ENCODE assay signal across 29 cellular contexts in the genomic region with DNA sequence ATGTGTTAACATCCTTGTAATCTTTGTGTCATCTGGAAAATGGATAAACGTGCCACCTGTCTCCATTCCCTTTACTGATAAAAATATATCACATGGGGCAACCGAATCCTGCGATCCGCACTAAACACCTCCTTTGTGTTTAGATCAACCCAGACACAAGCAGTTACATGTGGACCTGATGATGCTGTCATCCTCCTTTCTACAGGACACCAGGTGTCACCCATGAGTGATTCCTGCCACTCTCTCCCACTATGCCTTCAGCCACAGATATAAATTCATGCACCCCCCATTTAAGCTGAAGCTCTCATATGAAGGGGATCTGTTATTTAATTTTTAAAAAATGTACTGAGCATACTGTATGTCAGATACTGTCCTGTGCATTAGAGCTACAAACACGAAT.
"Had no signal": no experiment of that assay in that cellular context is flagged by ENCODE, and none has a peak within 500 bp of the region (broad histone marks: within the 10 kb centered on the region; RNA-seq: fewer than 3 reads in every experiment).

No MANE protein-coding gene starts in this region.

- H3K4me1 Mint-ChIP-seq: activated B cell treated with CpG ODN at 0.5 μM for 24 hours; activated CD4-positive, alpha-beta T cell treated with anti-CD3 and anti-CD28 coated beads, Interleukin-2, amount 10 ng/mL, durations not matched to agents 24 days and 14 days; brain; central memory CD8-positive, alpha-beta T cell had no signal

- H3K27me3 ChIP-seq: SJSA1 had no signal

- H3K36me3 ChIP-seq: SJSA1 had no signal

- H3K27ac Mint-ChIP-seq: activated B cell treated with CpG ODN at 0.5 μM for 24 hours; activated CD4-positive, alpha-beta T cell treated with anti-CD3 and anti-CD28 coated beads, Interleukin-2, amount 10 ng/mL, durations not matched to agents 24 days and 14 days; activated CD8-positive, alpha-beta memory T cell treated with anti-CD3 and anti-CD28 coated beads, Interleukin-2, amount 10 ng/mL, durations not matched to agents 7 days and 5 days; activated naive CD4-positive, alpha-beta T cell treated with anti-CD3 and anti-CD28 coated beads for 36 hours; activated naive CD8-positive, alpha-beta T cell; activated T-cell treated with anti-CD3 and anti-CD28 coated beads, Interleukin-2, amount 50 U/mL, for 24 hours; activated T-helper 1 cell treated with anti-CD3 and anti-CD28 coated beads, Interleukin-12 subunit alpha, Interleukin-12 subunit beta, Interleukin-2, Interleukin-4 antibody, amounts not matched to agents 30 ng/mL and 10 ng/mL and 1 ng/mL, durations not matched to agents 14 hours and 24 hours and 36 hours had no signal

- H3K9me3 ChIP-seq: SJSA1 had no signal

- H3K27ac ChIP-seq: SJSA1 had no signal

- ATAC-seq: activated CD8-positive, alpha-beta memory T cell treated with anti-CD3 and anti-CD28 coated beads, Interleukin-2, amount 10 ng/mL, durations not matched to agents 7 days and 5 days; SK-N-SH treated with all-trans-retinoic acid at 6 μM for 48 hours had no signal

- H3K4me3 Mint-ChIP-seq: activated B cell treated with CpG ODN at 0.5 μM for 24 hours; activated CD4-positive, alpha-beta T cell treated with anti-CD3 and anti-CD28 coated beads, Interleukin-2, amount 10 ng/mL, durations not matched to agents 24 days and 14 days; activated CD8-positive, alpha-beta memory T cell treated with anti-CD3 and anti-CD28 coated beads, Interleukin-2, amount 10 ng/mL, durations not matched to agents 7 days and 5 days; activated naive CD4-positive, alpha-beta T cell treated with anti-CD3 and anti-CD28 coated beads for 36 hours; activated naive CD8-positive, alpha-beta T cell; activated T-cell treated with anti-CD3 and anti-CD28 coated beads, Interleukin-2, amount 50 U/mL, for 24 hours; activated T-helper 1 cell treated with anti-CD3 and anti-CD28 coated beads, Interleukin-12 subunit alpha, Interleukin-12 subunit beta, Interleukin-2, Interleukin-4 antibody, amounts not matched to agents 30 ng/mL and 10 ng/mL and 1 ng/mL, durations not matched to agents 14 hours and 24 hours and 36 hours; brain; central memory CD8-positive, alpha-beta T cell had no signal

- H3K9me3 Mint-ChIP-seq: activated B cell treated with CpG ODN at 0.5 μM for 24 hours; activated CD4-positive, alpha-beta T cell treated with anti-CD3 and anti-CD28 coated beads, Interleukin-2, amount 10 ng/mL, durations not matched to agents 24 days and 14 days; activated naive CD4-positive, alpha-beta T cell treated with anti-CD3 and anti-CD28 coated beads for 36 hours; activated T-cell treated with anti-CD3 and anti-CD28 coated beads, Interleukin-2, amount 50 U/mL, for 24 hours; activated T-helper 1 cell treated with anti-CD3 and anti-CD28 coated beads, Interleukin-12 subunit alpha, Interleukin-12 subunit beta, Interleukin-2, Interleukin-4 antibody, amounts not matched to agents 30 ng/mL and 10 ng/mL and 1 ng/mL, durations not matched to agents 14 hours and 24 hours and 36 hours; brain; central memory CD8-positive, alpha-beta T cell had no signal

- H3K36me3 Mint-ChIP-seq: activated CD8-positive, alpha-beta memory T cell treated with anti-CD3 and anti-CD28 coated beads, Interleukin-2, amount 10 ng/mL, durations not matched to agents 7 days and 5 days; activated naive CD8-positive, alpha-beta T cell; brain had no signal

- H3K4me3 ChIP-seq: SJSA1 had no signal

- FAIRE-seq: astrocyte, RCC 7860 had no signal

- DNase-seq: activated B cell treated with CpG ODN at 0.5 μM for 24 hours; activated CD4-positive, alpha-beta T cell treated with anti-CD3 and anti-CD28 coated beads for 1 hour; activated CD4-positive, alpha-beta T cell treated with anti-CD3 and anti-CD28 coated beads, Interleukin-2, amount 10 ng/mL, durations not matched to agents 24 days and 14 days; activated CD4-positive, alpha-beta T cell treated with anti-CD3 and anti-CD28 coated beads, Interleukin-2, amount 50 U/mL, for 48 hours; activated CD8-positive, alpha-beta memory T cell treated with anti-CD3 and anti-CD28 coated beads, Interleukin-2, amount 10 ng/mL, durations not matched to agents 7 days and 5 days; activated effector memory CD4-positive, alpha-beta T cell treated with Interleukin-2 at 50 U/mL for 16 hours; activated naive CD4-positive, alpha-beta T cell treated with anti-CD3 and anti-CD28 coated beads for 36 hours; activated T-cell treated with anti-CD3 and anti-CD28 coated beads, Interleukin-2, amount 50 U/mL, for 24 hours; amygdala; NCI-H1105 treated with DMSO at 0.1 percent for 48 hours; NCI-H1436 treated with DMSO at 0.1 percent for 48 hours; NCI-H187; NCI-H2081; NCI-H2171 treated with DMSO at 0.1 percent for 48 hours; NCI-H226; NCI-H526; NCI-H774; NK-92 treated with Interleukin-12 subunit alpha and Interleukin-12 subunit beta, amount 100 ng/mL, for 24 hours; OCI-M1; SHP77; SW 1271 had no signal
